ENCODE assay signal across 1 cellular context in genomic region chr1:184002071-184002470, GRCh38.
TF ChIP-seq lines count a peak whose summit lies in the region.

No MANE protein-coding gene starts in this region.

TF ChIP-seq in H1, 55 proteins besides CTCF, POLR2A, EP300 and RAD21:
- no peak for TF ChIP-seq ASH2L (IDR thresholded peaks at IDR 0.05; ENCODE audit: low read length)
- TF ChIP-seq HDAC2 (IDR thresholded peaks at IDR 0.05; ENCODE audit: borderline replicate concordance in 1 of 2, low read depth in 2 of 2, low read length in 2 of 2) = 0 out of 4 replicates have a peak, but pooled peaks of 1 of the 2 experiments have one; percentile 44
- peak; percentile 88 for TF ChIP-seq BACH1 (IDR thresholded peaks at IDR 0.05; ENCODE audit: low read length)
- peak; percentile 75; the same call in 1 of the 2 replicates for TF ChIP-seq MAFK (IDR thresholded peaks at IDR 0.05; ENCODE audit: low read depth, low read length)
